9 cellular contexts compared by ENCODE assay signal in genomic region chr4:6926681-6927478, GRCh38. TPM values are rescaled to one million over a fixed set of nuclear protein-coding genes. Genes with fewer than 3 reads are reported as not detected.
DNase-seq lines count a peak whose midpoint lies in the region; ATAC-seq and TF ChIP-seq lines count a peak whose summit lies in the region.
"Had no signal": no experiment of that assay in that cellular context is flagged by ENCODE, and none has a peak within 500 bp of the region (broad histone marks: within the 10 kb centered on the region; RNA-seq: fewer than 3 reads in every experiment).

No MANE protein-coding gene starts in this region.

- CTCF ChIA-PET in SK-N-SH (lab: Yijun Ruan, JAX), result interaction anchor here (0.8 to 2.6 kb wide), 4 partner anchors 10 to 144 kb away, joined by 3 to 10 read pairs (median 4); no protein-coding TSS in a partner anchor

- peak in 1 of 2 donors; percentile 27 for TF ChIP-seq POLR2A in suprapubic skin (IDR thresholded peaks at IDR 0.05)

- H3K4me3 ChIP-seq in SK-N-SH (ENCODE audit: low read depth in 2 of 2, low read length in 1 of 2) (no peak overlapping the region), mesendoderm (ENCODE audit: low read length) (no peak overlapping the region), suprapubic skin (no peak overlapping the region)
- H3K4me3 ChIP-seq: uterus had no signal

- no peaks in the 10 kb centered on the region for H3K9me3 Mint-ChIP-seq in activated naive CD8-positive, alpha-beta T cell treated with anti-CD3 and anti-CD28 coated beads, Interleukin-2, amount 10 ng/mL, durations not matched to agents 7 days and 5 days

- H3K9ac ChIP-seq in SK-N-SH (no peak overlapping the region), mesendoderm (ENCODE audit: low read length) (peak overlapping the region; percentile 1)

- H3K4ac ChIP-seq in mesendoderm (ENCODE audit: low read depth, low read length), result no peak overlapping the region

- TF ChIP-seq EP300 in SK-N-SH (IDR thresholded peaks at IDR 0.05; ENCODE audit: borderline replicate concordance in 1 of 2, low read depth in 1 of 2, low read length in 1 of 2) (no peak), suprapubic skin (IDR thresholded peaks at IDR 0.05) (no peak)

- H2AFZ ChIP-seq in SK-N-SH (ENCODE audit: low read depth), result no peak overlapping the region

- no peak overlapping the region for H3K23ac ChIP-seq in mesendoderm (ENCODE audit: low read length)

- peak overlapping the region; percentile 59 for H3K4me3 Mint-ChIP-seq in activated naive CD8-positive, alpha-beta T cell treated with anti-CD3 and anti-CD28 coated beads, Interleukin-2, amount 10 ng/mL, durations not matched to agents 7 days and 5 days

- peaks cover 54% of the 10 kb centered on the region for H3K4me1 Mint-ChIP-seq in activated naive CD8-positive, alpha-beta T cell treated with anti-CD3 and anti-CD28 coated beads, Interleukin-2, amount 10 ng/mL, durations not matched to agents 7 days and 5 days

- H2BK5ac ChIP-seq in mesendoderm (ENCODE audit: low read length), result no peak overlapping the region

- H3K27me3 Mint-ChIP-seq in activated naive CD8-positive, alpha-beta T cell treated with anti-CD3 and anti-CD28 coated beads, Interleukin-2, amount 10 ng/mL, durations not matched to agents 7 days and 5 days, result no peaks in the 10 kb centered on the region

- 79% methylated on average over 7 of the region's 13 CpGs for WGBS in SK-N-SH (ENCODE audit: low lambda C conversion rate)
- no CpG with 5 or more reads among the region's 13 CpGs for WGBS in mesendoderm (ENCODE audit: extremely low coverage, insufficient coverage, low lambda C conversion rate)
- 57% methylated on average over 12 of the region's 13 CpGs for WGBS in suprapubic skin

- H3F3A ChIP-seq in SK-N-SH (replicated peaks; ENCODE audit: insufficient read depth), result no peaks in the 10 kb centered on the region

- no peak overlapping the region for H2BK120ac ChIP-seq in mesendoderm (ENCODE audit: low read depth, low read length)

- no peak overlapping the region for H4K5ac ChIP-seq in mesendoderm (ENCODE audit: low read length)

- H2AK5ac ChIP-seq in mesendoderm (ENCODE audit: low read length), result no peak overlapping the region

- no peak overlapping the region for H4K8ac ChIP-seq in mesendoderm (ENCODE audit: low read depth, low read length)

- H3K4me2 ChIP-seq in SK-N-SH (peak overlapping the region; percentile 30; the same call in 1 of the 2 replicates), mesendoderm (ENCODE audit: low read length) (no peak overlapping the region)

- ATAC-seq in activated naive CD8-positive, alpha-beta T cell treated with anti-CD3 and anti-CD28 coated beads, Interleukin-2, amount 10 ng/mL, durations not matched to agents 7 days and 5 days (ENCODE audit: low read depth), result peak; percentile 78
- no peak for ATAC-seq in HG02885 (IDR thresholded peaks at IDR 0.05; ENCODE audit: poor library complexity, unreplicated experiment)
- ATAC-seq in GM21447 (IDR thresholded peaks at IDR 0.05; ENCODE audit: unreplicated experiment), result no peak
- ATAC-seq in HG02588 (IDR thresholded peaks at IDR 0.05; ENCODE audit: unreplicated experiment), result no peak

- POLR2A ChIA-PET in SK-N-SH (lab: Yijun Ruan, JAX), result no interaction called here
- POLR2A ChIA-PET in activated naive CD8-positive, alpha-beta T cell treated with anti-CD3 and anti-CD28 coated beads, Interleukin-2, amount 10 ng/mL, durations not matched to agents 7 days and 5 days (lab: Charles Lee), result interaction anchor here (0.9 to 2.9 kb wide), 11 partner anchors 8 to 143 kb away, joined by 3 to 23 read pairs (median 4); partner anchors contain the start of gene TBC1D14

- H3K27me3 ChIP-seq in SK-N-SH (ENCODE audit: insufficient read depth) (no peaks in the 10 kb centered on the region), mesendoderm (ENCODE audit: insufficient read depth, low read length, poor library complexity) (no peaks in the 10 kb centered on the region), suprapubic skin (no peaks in the 10 kb centered on the region)
- H3K27me3 ChIP-seq: uterus had no signal

- no peaks in the 10 kb centered on the region for H3K9me3 ChIP-seq in SK-N-SH
- H3K9me3 ChIP-seq in suprapubic skin, result no peaks in the 10 kb centered on the region
- H3K9me3 ChIP-seq: uterus had no signal

- H3K36me3 Mint-ChIP-seq in activated naive CD8-positive, alpha-beta T cell treated with anti-CD3 and anti-CD28 coated beads, Interleukin-2, amount 10 ng/mL, durations not matched to agents 7 days and 5 days, result peaks cover 44% of the 10 kb centered on the region

- DNase-seq in SK-N-SH, result no peak
- DNase-seq in activated naive CD8-positive, alpha-beta T cell treated with anti-CD3 and anti-CD28 coated beads, Interleukin-2, amount 10 ng/mL, durations not matched to agents 7 days and 5 days, result peak; percentile 54
- peak; percentile 67 for DNase-seq in mesendoderm
- no peak for DNase-seq in suprapubic skin (ENCODE audit: low spot score in 2 of 2)
- DNase-seq in NCI-H2029 treated with DMSO at 0.1 percent for 48 hours (lab: John Stamatoyannopoulos, UW), result no peak
- DNase-seq: uterus had no signal

- no peaks in the 10 kb centered on the region for H4K20me1 ChIP-seq in SK-N-SH (ENCODE audit: insufficient read depth)

- TF ChIP-seq RAD21 in SK-N-SH (IDR thresholded peaks at IDR 0.05; ENCODE audit: low read length), result no peak

- TF ChIP-seq CTCF in SK-N-SH (IDR thresholded peaks at IDR 0.05) (no peak), suprapubic skin (IDR thresholded peaks at IDR 0.05) (no peak)

- H3K79me2 ChIP-seq in SK-N-SH (ENCODE audit: insufficient read depth) (peaks cover 7% of the 10 kb centered on the region; the same call in 1 of the 2 replicates), mesendoderm (ENCODE audit: control insufficient read depth, insufficient read depth, low read length) (no peaks in the 10 kb centered on the region)

- no peak overlapping the region for H3K27ac ChIP-seq in SK-N-SH (ENCODE audit: low read depth in 2 of 2, low read length in 1 of 2)
- no peak overlapping the region for H3K27ac ChIP-seq in mesendoderm (ENCODE audit: low read depth, low read length)
- peak overlapping the region; percentile 34 for H3K27ac ChIP-seq in suprapubic skin
- H3K27ac ChIP-seq: uterus had no signal

- H3K36me3 ChIP-seq in SK-N-SH (replicated peaks in 1 of 2; ENCODE audit: control insufficient read depth in 1 of 2, insufficient read depth in 2 of 2, low read length in 1 of 2) (peaks cover 0 to 10% of the 10 kb centered on the region in 2 experiments), mesendoderm (ENCODE audit: control insufficient read depth, insufficient read depth, low read length) (no peaks in the 10 kb centered on the region), suprapubic skin (peaks cover 16% of the 10 kb centered on the region)
- H3K36me3 ChIP-seq: uterus had no signal

- no peak overlapping the region for H2BK15ac ChIP-seq in mesendoderm (replicated peaks; ENCODE audit: low read depth)

- peak overlapping the region; percentile 6 for H3K56ac ChIP-seq in mesendoderm (ENCODE audit: low read length)

- no peaks in the 10 kb centered on the region for H3K79me1 ChIP-seq in mesendoderm (ENCODE audit: low read length)

- peaks cover 0 to 4% of the 10 kb centered on the region in 2 experiments; a peak in 2 of 4 replicates for H3K4me1 ChIP-seq in SK-N-SH (ENCODE audit: control insufficient read depth in 1 of 2, insufficient read depth in 2 of 2, low read depth in 1 of 2, low read length in 1 of 2)
- H3K4me1 ChIP-seq in mesendoderm (ENCODE audit: control insufficient read depth, low read depth, low read length), result peaks cover 6% of the 10 kb centered on the region
- peaks cover 19% of the 10 kb centered on the region for H3K4me1 ChIP-seq in suprapubic skin

- H3K18ac ChIP-seq in mesendoderm (ENCODE audit: low read length), result no peak overlapping the region

- H3K27ac Mint-ChIP-seq in activated naive CD8-positive, alpha-beta T cell treated with anti-CD3 and anti-CD28 coated beads, Interleukin-2, amount 10 ng/mL, durations not matched to agents 7 days and 5 days, result peak overlapping the region; percentile 65

- H3K9me2 ChIP-seq in SK-N-SH, result no peaks in the 10 kb centered on the region

TF ChIP-seq in SK-N-SH, 30 proteins besides CTCF, POLR2A, EP300 and RAD21:
- TF ChIP-seq MEF2A (IDR thresholded peaks at IDR 0.05; ENCODE audit: borderline replicate concordance, low read depth) (no peak), NRF1 (IDR thresholded peaks at IDR 0.05; ENCODE audit: low read depth, low read length) (no peak)
- TF ChIP-seq, protein P1, sequence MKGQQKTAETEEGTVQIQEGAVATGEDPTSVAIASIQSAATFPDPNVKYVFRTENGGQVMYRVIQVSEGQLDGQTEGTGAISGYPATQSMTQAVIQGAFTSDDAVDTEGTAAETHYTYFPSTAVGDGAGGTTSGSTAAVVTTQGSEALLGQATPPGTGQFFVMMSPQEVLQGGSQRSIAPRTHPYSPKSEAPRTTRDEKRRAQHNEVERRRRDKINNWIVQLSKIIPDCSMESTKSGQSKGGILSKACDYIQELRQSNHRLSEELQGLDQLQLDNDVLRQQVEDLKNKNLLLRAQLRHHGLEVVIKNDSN (IDR thresholded peaks at IDR 0.05; ENCODE audit: borderline replicate concordance, low read depth), result no peak

RNA-seq across cellular contexts. Expression of gene TBC1D14, which starts 17.3 kb away (rescaled TPM):
- 39.5 and 42.6 TPM in 2 replicates for polyA plus RNA-seq in SK-N-SH (2012; rRNA removed)
- 36.7 and 40.6 TPM in 2 replicates for polyA plus RNA-seq in SK-N-SH (2012; cell fraction: cytosol; rRNA removed)
- 33.3 and 35.7 TPM in 2 replicates for polyA plus RNA-seq in SK-N-SH (2012; cell fraction: nucleus; rRNA removed)
- 10 to 100 TPM; 44.5 to 52.3 TPM for total RNA-seq in activated naive CD8-positive, alpha-beta T cell treated with anti-CD3 and anti-CD28 coated beads, Interleukin-2, amount 10 ng/mL, durations not matched to agents 7 days and 5 days
- 28.0 TPM for polyA plus RNA-seq in mesendoderm (2013, experiment 1 of 2)
- polyA plus RNA-seq in mesendoderm (2013, experiment 2 of 2), result 30.1 TPM
- total RNA-seq in suprapubic skin, result 100 to 1,000 TPM in 2 of 4 donors, 10 to 100 TPM in 2; 55.0 to 111 (median 97.9) TPM

Comparison
In these comparisons a context has a peak if more than half of its experiments do, and no peak if none do; other contexts are left out.
1. DNase-seq: peak in activated naive CD8-positive, alpha-beta T cell treated with anti-CD3 and anti-CD28 coated beads, Interleukin-2, amount 10 ng/mL, durations not matched to agents 7 days and 5 days (single experiment) and mesendoderm (single experiment); none in SK-N-SH (single experiment), suprapubic skin (0 of 2) and NCI-H2029 treated with DMSO at 0.1 percent for 48 hours (single experiment).